ENCODE assay signal across 17 cellular contexts in the genomic region with DNA sequence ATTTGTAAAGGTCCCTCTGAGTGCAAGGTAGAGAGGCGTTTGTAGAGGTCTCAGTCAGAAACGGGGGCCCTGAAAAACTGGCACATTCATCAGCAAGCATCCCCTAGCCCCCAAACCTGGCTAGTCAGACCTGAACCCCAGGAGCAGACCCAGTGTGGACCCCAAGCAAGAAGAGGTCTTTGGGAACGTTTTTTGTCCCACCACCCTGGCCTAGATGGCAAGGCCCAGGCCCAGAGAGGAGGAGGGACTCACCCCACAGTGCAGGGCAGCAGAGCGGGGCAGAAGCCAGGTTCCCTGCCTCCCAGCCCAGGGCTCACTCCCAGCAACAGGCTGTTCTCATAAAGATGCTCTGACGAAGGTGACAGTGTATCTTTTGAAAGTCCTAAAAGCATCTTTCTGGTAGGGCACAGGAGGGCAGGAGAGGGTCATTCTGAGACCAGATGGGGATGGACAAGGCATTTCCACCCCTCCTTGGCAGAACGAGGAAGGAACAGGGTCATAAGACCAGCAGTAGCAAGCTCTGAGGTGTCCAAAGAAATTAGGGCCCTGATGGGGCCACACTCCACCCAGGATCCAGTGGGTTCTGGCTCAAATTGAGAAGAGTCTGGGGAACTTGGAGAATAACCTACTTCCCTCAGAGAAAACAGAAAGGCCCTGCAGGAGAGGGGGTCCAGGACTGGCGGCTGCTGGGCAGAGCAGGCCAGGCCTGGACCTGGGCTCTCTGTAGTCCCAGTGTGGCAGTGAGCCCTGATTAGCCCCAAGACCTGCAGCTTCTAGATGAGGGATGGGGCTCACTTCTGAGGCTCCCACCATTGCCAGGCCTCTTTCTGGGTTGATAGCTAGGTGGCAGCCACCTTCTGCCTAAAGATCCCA. TPM values are rescaled to one million over a fixed set of nuclear protein-coding genes. Genes with fewer than 3 reads are reported as not detected.
DNase-seq lines count a peak whose midpoint lies in the region; ATAC-seq and TF ChIP-seq lines count a peak whose summit lies in the region.
"Had no signal": no experiment of that assay in that cellular context is flagged by ENCODE, and none has a peak within 500 bp of the region (broad histone marks: within the 10 kb centered on the region; RNA-seq: fewer than 3 reads in every experiment).

No MANE protein-coding gene starts in this region.

- H4K20me1 ChIP-seq in osteoblast (ENCODE audit: insufficient read depth, low read length), result no peaks in the 10 kb centered on the region

- H3K79me2 ChIP-seq in osteoblast (ENCODE audit: insufficient read depth, low read length), result no peaks in the 10 kb centered on the region

- no peak overlapping the region for H3K4me3 ChIP-seq in Panc1 (ENCODE audit: low read depth in 2 of 2, low read length in 2 of 2)
- no peak overlapping the region for H3K4me3 ChIP-seq in osteoblast (ENCODE audit: insufficient read depth, low read length)

- DNase-seq in CD1c-positive myeloid dendritic cell (ENCODE audit: extremely low spot score) (peak; percentile 17), Panc1 (ENCODE audit: low read depth, low spot score) (no peak), Right ventricle myocardium superior (no peak), osteoblast (ENCODE audit: insufficient read length, low spot score, missing footprints) (peak; percentile 32), SIG-M5 (lab: John Stamatoyannopoulos, UW) (no peak)
- no peak for DNase-seq in effector CD8-positive, alpha-beta T cell (lab: John Stamatoyannopoulos, UW)
- DNase-seq: AML-193; cortex of kidney; DMS 273 treated with DMSO at 0.1 percent for 48 hours; NCI-H510A; nucleus accumbens; stimulated activated CD4-positive, alpha-beta T cell treated with anti-CD3 and anti-CD28 coated beads, Interleukin-12 subunit alpha, Interleukin-12 subunit beta, amount 100 ng/mL, for 4 hours; WERI-Rb-1 had no signal

- ATAC-seq in Panc1 (peak; percentile 26; the same call in 1 of the 2 replicates), Right ventricle myocardium superior (ENCODE audit: poor library complexity) (peak; percentile 4), HG02973 (IDR thresholded peaks at IDR 0.05; ENCODE audit: unreplicated experiment) (no peak), HG03139 (IDR thresholded peaks at IDR 0.05; ENCODE audit: unreplicated experiment) (no peak)

- H3K27ac ChIP-seq in Panc1 (ENCODE audit: low read length) (no peak overlapping the region), osteoblast (ENCODE audit: low read depth, low read length) (no peak overlapping the region)
- H3K27ac ChIP-seq: WERI-Rb-1 had no signal

- H3K27me3 ChIP-seq in Panc1 (ENCODE audit: control insufficient read depth, insufficient read depth, low read length) (no peaks in the 10 kb centered on the region), osteoblast (ENCODE audit: insufficient read depth, low read length) (peaks cover 14% of the 10 kb centered on the region)

- H2AFZ ChIP-seq in osteoblast (ENCODE audit: low read length), result no peak overlapping the region

- H3K4me2 ChIP-seq in osteoblast (ENCODE audit: insufficient read depth, low read length), result no peak overlapping the region

- no peaks in the 10 kb centered on the region for H3K9me3 ChIP-seq in Panc1 (ENCODE audit: control insufficient read depth, insufficient read depth, low read depth, low read length)
- H3K9me3 ChIP-seq in osteoblast (ENCODE audit: low read depth, low read length), result no peaks in the 10 kb centered on the region

- in situ Hi-C loops in Panc1 (cut with HindIII; ENCODE audit: low pct_unique_long_range_greater_than_20kb, low sequenced_read_pairs), result no loop called here

- intact Hi-C loops in Panc1 (cut with micrococcal nuclease; ENCODE audit: unreplicated experiment), result no loop called here
- intact Hi-C loops in Right ventricle myocardium superior (cut with DNase I), result no loop called here

- H3K4me1 ChIP-seq in Panc1 (ENCODE audit: control insufficient read depth, insufficient read depth, low read length) (no peaks in the 10 kb centered on the region; the same call in 1 of the 2 replicates), osteoblast (ENCODE audit: insufficient read depth, low read length) (no peaks in the 10 kb centered on the region)

- TF ChIP-seq CTCF in Panc1 (IDR thresholded peaks at IDR 0.05), result no peak
- TF ChIP-seq CTCF in osteoblast (IDR thresholded peaks at IDR 0.05; ENCODE audit: extremely low read depth, low read depth, low read length), result no peak

- H3K36me3 ChIP-seq in Panc1 (ENCODE audit: control insufficient read depth, insufficient read depth, low read length) (no peaks in the 10 kb centered on the region), osteoblast (ENCODE audit: insufficient read depth, low read length) (no peaks in the 10 kb centered on the region)
- H3K36me3 ChIP-seq: WERI-Rb-1 had no signal

- CTCF ChIA-PET in Panc1 (lab: Charles Lee), result interaction anchor here (1.5 kb wide), 1 partner anchor 76 kb away, joined by 4 read pairs; no protein-coding TSS in a partner anchor

- BruUV-seq in Panc1 (replicated peaks; lab: Mats Ljungman, UMichigan), result no TSS peak

- POLR2A ChIA-PET in Panc1 (lab: Charles Lee), result no interaction called here

RNA-seq across cellular contexts. Expression of a gene that starts 18.2 kb away (rescaled TPM):
- total RNA-seq in Panc1 (2021; ENCODE audit: unreplicated experiment), result 0.28 TPM
- 0.25 TPM for polyA plus RNA-seq in Panc1 (2012; ENCODE audit: insufficient read length)
- total RNA-seq in Right ventricle myocardium superior, result 6.4 TPM
- under 0.01 TPM in 1 of 2 replicates, not detected in the other for total RNA-seq in osteoblast
- total RNA-seq: fibroblast of lung, temporal lobe had no signal

RNA-seq across cellular contexts. Expression of a gene that starts 40.1 kb away (rescaled TPM):
- total RNA-seq in Panc1 (2021; ENCODE audit: unreplicated experiment) (0.18 TPM), Right ventricle myocardium superior (not detected), osteoblast (not detected in 2 replicates)
- polyA plus RNA-seq in Panc1 (2012; ENCODE audit: insufficient read length), result not detected
- total RNA-seq: fibroblast of lung, temporal lobe had no signal
- polyA plus RNA-seq: fibroblast of lung had no signal

RNA-seq across cellular contexts. Expression of a gene that starts 47.1 kb away (rescaled TPM):
- 4.9 TPM for total RNA-seq in Panc1 (2021; ENCODE audit: unreplicated experiment)
- polyA plus RNA-seq in Panc1 (2012; ENCODE audit: insufficient read length), result 1.9 TPM
- 1.5 TPM for total RNA-seq in Right ventricle myocardium superior
- 2.7 and 3.3 TPM in 2 replicates for total RNA-seq in osteoblast

Comparison
In these comparisons a context has a peak if more than half of its experiments do, and no peak if none do; other contexts are left out.
1. DNase-seq: peak in CD1c-positive myeloid dendritic cell (single experiment) and osteoblast (single experiment); none in Panc1 (single experiment), Right ventricle myocardium superior (single experiment), effector CD8-positive, alpha-beta T cell (single experiment) and SIG-M5 (single experiment).
2. ATAC-seq: peak in Panc1 (single experiment) and Right ventricle myocardium superior (single experiment); none in HG02973 (single experiment) and HG03139 (single experiment).